Comparison of ENCODE assay signal across 36 cellular contexts in the genomic region with DNA sequence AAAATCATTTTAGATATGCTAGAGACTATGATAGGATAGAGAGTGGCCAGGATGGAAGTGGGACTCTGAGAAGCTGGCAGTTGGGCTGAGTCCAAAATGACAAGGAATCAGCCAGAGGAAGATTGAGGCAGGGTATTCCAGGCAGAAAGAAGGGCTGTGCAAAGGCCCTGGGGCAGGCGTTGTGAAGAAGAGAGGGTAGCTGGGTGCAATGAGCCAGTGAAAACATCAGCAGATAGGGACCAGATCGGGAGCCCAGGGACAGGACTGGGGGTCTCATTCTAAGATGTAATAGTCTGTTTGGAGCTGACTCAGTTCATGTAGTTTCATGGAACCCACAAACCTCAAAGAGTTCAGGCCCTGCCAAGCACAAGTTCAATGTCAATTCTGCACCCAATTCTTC.
"Had no signal": no experiment of that assay in that cellular context is flagged by ENCODE, and none has a peak within 500 bp of the region (broad histone marks: within the 10 kb centered on the region; RNA-seq: fewer than 3 reads in every experiment).

No MANE protein-coding gene starts in this region.

- H3K27ac ChIP-seq: adrenal gland, body of pancreas, brain microvascular endothelial cell, breast epithelium, VCaP had no signal

- H3K36me3 ChIP-seq: adrenal gland, brain microvascular endothelial cell, breast epithelium had no signal

- H3K9me3 Mint-ChIP-seq: activated T-helper 17 cell treated with anti-CD3 and anti-CD28 coated beads, Interleukin-2, amount 50 U/mL, for 72 hours had no signal

- H3K4me3 ChIP-seq: adrenal gland, body of pancreas, breast epithelium had no signal

- DNase-seq: activated B cell treated with CpG ODN at 0.5 μM for 24 hours; activated CD4-positive, alpha-beta memory T cell treated with anti-CD3 and anti-CD28 coated beads for 36 hours; activated CD4-positive, alpha-beta T cell treated with anti-CD3 and anti-CD28 coated beads for 4 hours; activated CD4-positive, alpha-beta T cell treated with anti-CD3 and anti-CD28 coated beads, Interleukin-2, amount 10 ng/mL, durations not matched to agents 24 days and 14 days; activated CD4-positive, alpha-beta T cell treated with anti-CD3 and anti-CD28 coated beads, Interleukin-2, amount 50 U/mL, for 1 hour; activated CD4-positive, alpha-beta T cell treated with anti-CD3 and anti-CD28 coated beads, Interleukin-2, amount 50 U/mL, for 4 hours; activated CD4-positive, CD25-positive, alpha-beta regulatory T cell treated with anti-CD3 and anti-CD28 coated beads, Interleukin-2, amount 50 U/mL, for 72 hours; activated CD8-positive, alpha-beta memory T cell treated with anti-CD3 and anti-CD28 coated beads, Interleukin-2, amount 50 U/mL, for 4 hours; activated CD8-positive, alpha-beta T cell treated with anti-CD3 and anti-CD28 coated beads for 36 hours; activated effector memory CD4-positive, alpha-beta T cell treated with anti-CD3 and anti-CD28 coated beads, Interleukin-2, amount 50 U/mL, for 16 hours; activated gamma-delta T cell treated with Interleukin-2 at 50 U/mL for 16 hours; activated naive CD4-positive, alpha-beta T cell; activated naive CD4-positive, alpha-beta T cell treated with anti-CD3 and anti-CD28 coated beads for 36 hours; activated naive CD4-positive, alpha-beta T cell treated with anti-CD3 and anti-CD28 coated beads, Interleukin-2, amount 50 U/mL, for 16 hours; activated naive CD8-positive, alpha-beta T cell treated with anti-CD3 and anti-CD28 coated beads for 36 hours; activated T-cell treated with anti-CD3 and anti-CD28 coated beads for 4 hours; activated T-cell treated with anti-CD3 and anti-CD28 coated beads, Interleukin-2, amount 50 U/mL, for 1 hour; activated T-cell treated with anti-CD3 and anti-CD28 coated beads, Interleukin-2, amount 50 U/mL, for 4 hours; activated T-cell treated with anti-CD3 and anti-CD28 coated beads, Interleukin-2, amount 50 U/mL, for 72 hours; adrenal gland; amniotic stem cell; aorta; body of pancreas; brain microvascular endothelial cell; central memory CD4-positive, alpha-beta T cell; T-helper 1 cell; T-helper 9 cell had no signal

- ATAC-seq: activated CD8-positive, alpha-beta T cell treated with anti-CD3 and anti-CD28 coated beads for 36 hours; activated naive CD4-positive, alpha-beta T cell treated with anti-CD3 and anti-CD28 coated beads, Interleukin-2, amount 50 U/mL, for 72 hours; activated T-cell treated with anti-CD3 and anti-CD28 coated beads, Interleukin-2, amount 50 U/mL, for 4 hours; activated T-cell treated with anti-CD3 and anti-CD28 coated beads, Interleukin-2, amount 50 U/mL, for 72 hours; activated T-helper 17 cell treated with anti-CD3 and anti-CD28 coated beads, Interleukin-2, amount 50 U/mL, for 72 hours; body of pancreas had no signal

- H3K9me3 ChIP-seq: adrenal gland, body of pancreas, breast epithelium had no signal

- H3K27me3 ChIP-seq: body of pancreas, brain microvascular endothelial cell had no signal

- FAIRE-seq: astrocyte, TTC549 had no signal

- H3K4me1 ChIP-seq: adrenal gland, body of pancreas, breast epithelium had no signal

- H3K27ac Mint-ChIP-seq: activated B cell treated with CpG ODN at 0.5 μM for 24 hours; activated CD4-positive, alpha-beta memory T cell treated with anti-CD3 and anti-CD28 coated beads for 36 hours; activated CD4-positive, alpha-beta T cell treated with anti-CD3 and anti-CD28 coated beads, Interleukin-2, amount 10 ng/mL, durations not matched to agents 24 days and 14 days; activated CD8-positive, alpha-beta T cell treated with anti-CD3 and anti-CD28 coated beads for 36 hours; activated naive CD4-positive, alpha-beta T cell treated with anti-CD3 and anti-CD28 coated beads for 36 hours; activated naive CD4-positive, alpha-beta T cell treated with anti-CD3 and anti-CD28 coated beads, Interleukin-2, amount 50 U/mL, for 72 hours; activated naive CD8-positive, alpha-beta T cell treated with anti-CD3 and anti-CD28 coated beads for 36 hours; activated T-cell treated with anti-CD3 and anti-CD28 coated beads, Interleukin-2, amount 50 U/mL, for 72 hours; activated T-helper 1 cell treated with anti-CD3 and anti-CD28 coated beads, Interleukin-12 subunit alpha, Interleukin-12 subunit beta, Interleukin-2, Interleukin-4 antibody, amounts not matched to agents 30 ng/mL and 10 ng/mL and 1 ng/mL, durations not matched to agents 14 hours and 24 hours and 36 hours; activated T-helper 17 cell treated with anti-CD3 and anti-CD28 coated beads, Interleukin-2, amount 50 U/mL, for 72 hours; T-helper 1 cell treated with Interleukin-12 subunit alpha and Interleukin-12 subunit beta and Interleukin-4 antibody, amounts not matched to agents 30 μg/mL and 1 μg/mL, for 36 hours; T-helper 2 cell treated with Interferon-gamma antibody and Interleukin-4, amounts not matched to agents 5 μg/mL and 100 μg/mL, for 36 hours had no signal

- H3K36me3 Mint-ChIP-seq: activated naive CD8-positive, alpha-beta T cell treated with anti-CD3 and anti-CD28 coated beads for 36 hours had no signal

- H3K4me3 Mint-ChIP-seq: activated B cell treated with CpG ODN at 0.5 μM for 24 hours; activated CD4-positive, alpha-beta memory T cell treated with anti-CD3 and anti-CD28 coated beads for 36 hours; activated CD4-positive, alpha-beta T cell treated with anti-CD3 and anti-CD28 coated beads, Interleukin-2, amount 10 ng/mL, durations not matched to agents 24 days and 14 days; activated CD8-positive, alpha-beta T cell treated with anti-CD3 and anti-CD28 coated beads for 36 hours; activated naive CD4-positive, alpha-beta T cell treated with anti-CD3 and anti-CD28 coated beads for 36 hours; activated naive CD8-positive, alpha-beta T cell treated with anti-CD3 and anti-CD28 coated beads for 36 hours; activated T-cell treated with anti-CD3 and anti-CD28 coated beads, Interleukin-2, amount 50 U/mL, for 4 hours; activated T-cell treated with anti-CD3 and anti-CD28 coated beads, Interleukin-2, amount 50 U/mL, for 72 hours; activated T-helper 1 cell treated with anti-CD3 and anti-CD28 coated beads, Interleukin-12 subunit alpha, Interleukin-12 subunit beta, Interleukin-2, Interleukin-4 antibody, amounts not matched to agents 30 ng/mL and 10 ng/mL and 1 ng/mL, durations not matched to agents 14 hours and 24 hours and 36 hours; activated T-helper 17 cell treated with anti-CD3 and anti-CD28 coated beads, Interleukin-2, amount 50 U/mL, for 72 hours; T-helper 1 cell treated with Interleukin-12 subunit alpha and Interleukin-12 subunit beta and Interleukin-4 antibody, amounts not matched to agents 30 μg/mL and 1 μg/mL, for 36 hours; T-helper 2 cell treated with Interferon-gamma antibody and Interleukin-4, amounts not matched to agents 5 μg/mL and 100 μg/mL, for 36 hours had no signal

- H3K4me1 Mint-ChIP-seq: activated T-helper 17 cell treated with anti-CD3 and anti-CD28 coated beads, Interleukin-2, amount 50 U/mL, for 72 hours had no signal
